ENCODE assay signal across 13 cellular contexts in the genomic region with DNA sequence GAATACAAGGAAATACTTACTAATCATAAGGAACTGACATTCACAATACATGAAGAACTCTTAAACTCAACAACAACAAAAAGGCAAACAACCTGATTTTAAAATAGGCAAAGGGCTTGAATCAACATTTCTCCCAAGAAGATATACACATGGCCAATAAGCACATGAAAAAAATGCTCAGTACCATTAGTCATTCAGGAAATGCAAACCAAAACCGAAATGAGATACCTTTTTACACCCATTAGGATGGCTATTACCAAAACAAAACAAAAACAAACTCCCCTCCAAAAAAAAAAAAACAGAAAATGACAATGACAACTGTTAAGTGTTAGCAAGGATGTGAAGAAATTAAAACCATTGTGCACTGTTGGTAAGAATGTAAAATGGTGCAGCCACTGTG.
DNase-seq lines count a peak whose midpoint lies in the region; ATAC-seq, FAIRE-seq and TF ChIP-seq lines count a peak whose summit lies in the region.
"Had no signal": no experiment of that assay in that cellular context is flagged by ENCODE, and none has a peak within 500 bp of the region (broad histone marks: within the 10 kb centered on the region; RNA-seq: fewer than 3 reads in every experiment).

No MANE protein-coding gene starts in this region.

- POLR2A ChIA-PET in T-cell (lab: Charles Lee) = no interaction called here

- CTCF ChIA-PET in T-cell (lab: Charles Lee) = interaction anchor here in 1 of 2 donors (0.6 kb wide), 1 partner anchor 327 kb away, joined by 3 read pairs; no protein-coding TSS in a partner anchor

- H3K27me3 ChIP-seq in bronchial epithelial cell (ENCODE audit: control insufficient read depth, insufficient read depth, low read length) = no peaks in the 10 kb centered on the region

- no peaks in the 10 kb centered on the region for H3K36me3 Mint-ChIP-seq in T-cell
- H3K36me3 Mint-ChIP-seq: CD4-positive, alpha-beta memory T cell; stimulated activated effector memory CD8-positive, alpha-beta T cell treated with anti-CD3 and anti-CD28 coated beads, Interleukin-12 subunit alpha, Interleukin-12 subunit beta, amount 100 ng/mL, for 72 hours had no signal

- ATAC-seq in GM18858 (IDR thresholded peaks at IDR 0.05; ENCODE audit: unreplicated experiment) = peak; percentile 97
- ATAC-seq in GM21619 (IDR thresholded peaks at IDR 0.05; ENCODE audit: unreplicated experiment) = peak; percentile 91
- peak; percentile 88 for ATAC-seq in HG03175 (IDR thresholded peaks at IDR 0.05; ENCODE audit: unreplicated experiment)
- ATAC-seq in T-cell (replicated peaks in 1 of 4) = no peak
- ATAC-seq: stimulated activated effector memory CD8-positive, alpha-beta T cell treated with anti-CD3 and anti-CD28 coated beads, Interleukin-12 subunit alpha, Interleukin-12 subunit beta, amount 100 ng/mL, for 72 hours had no signal

- TF ChIP-seq CTCF in bronchial epithelial cell (IDR thresholded peaks at IDR 0.05; ENCODE audit: insufficient read depth, low read length, severe bottlenecking) = no peak

- H3K4me3 Mint-ChIP-seq in T-cell = no peak overlapping the region
- H3K4me3 Mint-ChIP-seq: CD4-positive, alpha-beta memory T cell; stimulated activated effector memory CD8-positive, alpha-beta T cell treated with anti-CD3 and anti-CD28 coated beads, Interleukin-12 subunit alpha, Interleukin-12 subunit beta, amount 100 ng/mL, for 72 hours had no signal

- DNase-seq in bronchial epithelial cell (ENCODE audit: low read depth) = peak; percentile 72
- DNase-seq in NCI-H345 treated with DMSO at 0.1 percent for 48 hours (lab: John Stamatoyannopoulos, UW; ENCODE audit: unreplicated experiment) = no peak
- DNase-seq in NCI-H2107 treated with DMSO at 0.1 percent for 48 hours (lab: John Stamatoyannopoulos, UW; ENCODE audit: unreplicated experiment) = no peak
- no peak for DNase-seq in NCI-H1048 (lab: John Stamatoyannopoulos, UW)
- DNase-seq in T-cell = no peak
- DNase-seq: CD4-positive, alpha-beta memory T cell; cerebellar nuclear complex; T-helper 9 cell had no signal

- no peaks in the 10 kb centered on the region for H3K36me3 ChIP-seq in bronchial epithelial cell (ENCODE audit: control insufficient read depth, insufficient read depth, low read length)

- H3K27me3 Mint-ChIP-seq in T-cell = no peaks in the 10 kb centered on the region
- H3K27me3 Mint-ChIP-seq: CD4-positive, alpha-beta memory T cell had no signal

- no peaks in the 10 kb centered on the region for H3K4me1 Mint-ChIP-seq in T-cell
- H3K4me1 Mint-ChIP-seq: CD4-positive, alpha-beta memory T cell; stimulated activated effector memory CD8-positive, alpha-beta T cell treated with anti-CD3 and anti-CD28 coated beads, Interleukin-12 subunit alpha, Interleukin-12 subunit beta, amount 100 ng/mL, for 72 hours had no signal

- H3K4me3 ChIP-seq in bronchial epithelial cell (ENCODE audit: low read depth, low read length) = no peak overlapping the region
- H3K4me3 ChIP-seq: smooth muscle cell had no signal

- no peaks in the 10 kb centered on the region for H3K9me3 Mint-ChIP-seq in T-cell

- H3K27ac Mint-ChIP-seq in T-cell = no peak overlapping the region
- H3K27ac Mint-ChIP-seq: CD4-positive, alpha-beta memory T cell; stimulated activated effector memory CD8-positive, alpha-beta T cell treated with anti-CD3 and anti-CD28 coated beads, Interleukin-12 subunit alpha, Interleukin-12 subunit beta, amount 100 ng/mL, for 72 hours had no signal

- no peak for FAIRE-seq in bronchial epithelial cell (lab: Jason Lieb, UNC)

Comparison
In these comparisons a context has a peak if more than half of its experiments do, and no peak if none do; other contexts are left out.
1. ATAC-seq: peak in GM18858 (single experiment), GM21619 (single experiment) and HG03175 (single experiment); none in T-cell (0 of 4).